ENCODE assay signal across 9 cellular contexts in the genomic region with DNA sequence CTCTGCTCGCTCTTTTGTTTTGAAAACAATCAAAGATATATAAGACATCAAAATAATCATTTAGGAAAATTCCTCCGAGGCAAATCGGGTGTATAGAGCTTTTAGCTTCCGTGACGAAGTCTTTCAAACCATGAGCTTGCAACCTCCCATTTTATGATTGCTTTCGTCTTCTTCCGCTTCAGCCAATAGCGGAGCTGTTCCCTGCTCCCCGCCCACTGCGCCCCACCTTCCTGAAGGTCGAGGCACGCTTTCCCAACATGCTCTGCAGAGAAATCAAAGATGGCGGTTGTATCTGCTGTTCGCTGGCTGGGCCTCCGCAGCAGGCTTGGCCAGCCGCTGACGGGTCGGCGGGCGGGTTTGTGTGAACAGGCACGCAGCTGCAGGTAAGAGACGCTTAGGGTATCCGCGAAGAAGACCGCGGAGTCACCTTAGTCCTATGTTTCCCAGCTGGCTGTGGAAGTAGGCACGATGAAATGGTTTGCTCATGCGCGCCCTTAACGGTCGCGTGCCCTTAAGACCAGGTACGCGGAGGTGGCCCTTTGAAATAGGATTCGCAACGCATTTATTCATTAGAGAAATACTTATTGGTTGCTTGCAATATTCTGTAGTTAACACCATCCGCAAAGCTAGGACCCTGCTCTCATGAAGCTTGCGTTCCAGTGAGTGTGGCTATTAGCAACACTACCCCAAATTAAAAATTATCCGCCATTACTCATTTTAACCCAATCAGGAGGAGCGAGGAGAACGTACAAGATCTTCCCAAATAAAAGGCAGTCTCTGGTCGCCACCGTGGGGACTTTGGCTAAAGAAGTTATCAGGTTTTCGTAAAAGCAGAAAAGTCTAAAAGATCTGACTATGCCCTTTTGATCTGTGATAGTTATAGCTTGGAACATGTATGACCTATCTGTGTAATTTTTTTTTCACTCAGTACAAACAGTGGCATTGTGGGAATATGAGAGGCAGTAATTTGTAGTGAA. TPM values are rescaled to one million over a fixed set of nuclear protein-coding genes. Genes with fewer than 3 reads are reported as not detected.
DNase-seq lines count a peak whose midpoint lies in the region; ATAC-seq, FAIRE-seq and TF ChIP-seq lines count a peak whose summit lies in the region.
"Had no signal": no experiment of that assay in that cellular context is flagged by ENCODE, and none has a peak within 500 bp of the region (broad histone marks: within the 10 kb centered on the region; RNA-seq: fewer than 3 reads in every experiment).

A gene (plus strand): TSS at position 267 of the 977 bp plus-strand sequence. CDS start 13 bp downstream, at position 280.

- TF ChIP-seq CTCF in AG10803 (conservative IDR thresholded peaks at IDR 0.05; ENCODE audit: low read length) = no peak
- TF ChIP-seq CTCF in keratinocyte (optimal IDR thresholded peaks at IDR 0.05 in 1 of 3, IDR thresholded peaks at IDR 0.05 in 1 of 3, conservative IDR thresholded peaks at IDR 0.05 in 1 of 3; ENCODE audit: extremely low read depth in 1 of 3, insufficient read depth in 2 of 3, low read length in 3 of 3) = no peak

- H3K4me1 ChIP-seq in keratinocyte (ENCODE audit: control insufficient read depth, extremely low read depth, insufficient read depth, low read length) = peaks cover 16% of the 10 kb centered on the region

- H3K27me3 ChIP-seq in keratinocyte (ENCODE audit: control insufficient read depth, extremely low read depth, insufficient read depth, low read length) = no peaks in the 10 kb centered on the region

- peaks cover 84% of the 10 kb centered on the region for H3K79me2 ChIP-seq in keratinocyte (ENCODE audit: control insufficient read depth, insufficient read depth, low read length)

- H3K4me3 ChIP-seq in AG10803 (ENCODE audit: low read length) (peak within 1 kb of the TSS; percentile 95), keratinocyte (ENCODE audit: control insufficient read depth in 2 of 3, extremely low read depth in 1 of 3, insufficient read depth in 2 of 3, low read depth in 1 of 3, low read length in 3 of 3) (peak within 1 kb of the TSS; percentile 61 to 99 (median 95))

- peak; percentile 95 for DNase-seq in AG10803 (ENCODE audit: low read depth)
- peak; percentile 95 for DNase-seq in NCI-H510A (lab: John Stamatoyannopoulos, UW)
- DNase-seq in activated CD4-positive, alpha-beta T cell treated with anti-CD3 and anti-CD28 coated beads for 1 hour = peak; percentile 88
- peak; percentile 93 for DNase-seq in cerebellum (ENCODE audit: low spot score)
- DNase-seq in keratinocyte (ENCODE audit: low read depth, low spot score) = peak; percentile 69
- peak; percentile 97 for DNase-seq in stimulated activated CD4-positive, alpha-beta T cell treated with anti-CD3 and anti-CD28 coated beads, Interleukin-15, amount 100 ng/mL, for 24 hours

- H2AFZ ChIP-seq in keratinocyte (ENCODE audit: control insufficient read depth, low read length) = peak within 1 kb of the TSS; percentile 96

- peaks cover 2% of the 10 kb centered on the region for H4K20me1 ChIP-seq in keratinocyte (ENCODE audit: control insufficient read depth, extremely low read depth, insufficient read depth, low read length)

- ATAC-seq in GM19043 (IDR thresholded peaks at IDR 0.05; ENCODE audit: low read depth, unreplicated experiment) (peak; percentile 84), HG03378 (IDR thresholded peaks at IDR 0.05; ENCODE audit: unreplicated experiment) (peak; percentile 87)

- H3K9me3 ChIP-seq in keratinocyte (ENCODE audit: control insufficient read depth, low read depth, low read length) = no peaks in the 10 kb centered on the region

- dilution Hi-C loops in keratinocyte (cut with MboI; ENCODE audit: extremely low pct_ligation_motif_present, low sequenced_read_pairs) = no loop called here

- H3K9ac ChIP-seq in keratinocyte (ENCODE audit: control insufficient read depth, extremely low read depth, insufficient read depth, low read length) = peak within 1 kb of the TSS; percentile 92

- peaks cover 8 to 14% of the 10 kb centered on the region in 2 experiments for H3K36me3 ChIP-seq in keratinocyte (ENCODE audit: control insufficient read depth in 2 of 2, extremely low read depth in 1 of 2, insufficient read depth in 2 of 2, low read length in 2 of 2)

- H3K4me2 ChIP-seq in keratinocyte (ENCODE audit: control insufficient read depth, extremely low read depth, insufficient read depth, low read depth, low read length) = peak within 1 kb of the TSS; percentile 96

- H3K27ac ChIP-seq in keratinocyte (ENCODE audit: control insufficient read depth, insufficient read depth, low read length) = peak within 1 kb of the TSS; percentile 85

- peak; percentile 88 for FAIRE-seq in keratinocyte (lab: Jason Lieb, UNC)
- FAIRE-seq: colon had no signal

- H3K9me1 ChIP-seq in keratinocyte (ENCODE audit: control insufficient read depth, extremely low read depth, insufficient read depth, low read length) = no peaks in the 10 kb centered on the region

RNA-seq across cellular contexts. Expression of the gene that starts here (rescaled TPM):
- 124 TPM for total RNA-seq in cerebellum
- polyA plus RNA-seq in keratinocyte = 42.3 to 93.1 TPM (median 59.3 TPM) in 3 replicates
- polyA plus RNA-seq in keratinocyte (2011; ENCODE audit: low read depth) = 22.5 TPM
- 14.4 and 48.0 TPM in 2 replicates for polyA plus RNA-seq in keratinocyte (2011; cell fraction: cytosol; rRNA removed)
- 115 and 158 TPM in 2 replicates for polyA plus RNA-seq in keratinocyte (2011; cell fraction: nucleus; rRNA removed)
- 27.7 and 32.8 TPM in 2 replicates for polyA plus RNA-seq in keratinocyte (2012; ENCODE audit: low replicate concordance)
- 7.3 to 109 TPM (median 66.9 TPM) in 3 replicates for polyA minus RNA-seq in keratinocyte
- 83.6 TPM for polyA minus RNA-seq in keratinocyte (2011; cell fraction: cytosol; rRNA and poly(A)+ RNA removed)
- 75.8 and 135 TPM in 2 replicates for polyA minus RNA-seq in keratinocyte (2011; cell fraction: nucleus; rRNA and poly(A)+ RNA removed)

Comparison
In these comparisons a context has a peak if more than half of its experiments do, and no peak if none do; other contexts are left out.
1. Peak in every context shown above with its lines: DNase-seq, ATAC-seq, H3K4me3 ChIP-seq and H3K27ac ChIP-seq.